22 cellular contexts compared by ENCODE assay signal in the genomic region with DNA sequence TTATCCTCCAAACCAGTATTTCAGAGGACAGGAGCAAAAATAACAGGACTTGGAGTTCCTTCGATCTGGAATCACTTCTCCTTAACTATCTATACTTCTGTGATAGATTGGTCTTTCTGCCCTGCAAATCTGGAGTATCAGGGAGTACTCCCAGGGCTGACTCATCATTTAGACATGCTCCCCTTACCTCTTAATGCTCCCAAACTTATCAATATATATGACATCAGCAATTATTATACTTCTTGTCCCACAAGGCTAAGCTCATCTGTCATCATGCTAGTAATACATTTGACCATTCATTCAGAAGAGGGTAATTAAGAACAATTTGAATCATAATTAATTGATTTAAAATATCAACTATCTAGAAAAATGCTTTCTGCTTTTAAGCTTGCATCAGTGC.
"Had no signal": no experiment of that assay in that cellular context is flagged by ENCODE, and none has a peak within 500 bp of the region (broad histone marks: within the 10 kb centered on the region; RNA-seq: fewer than 3 reads in every experiment).

No MANE protein-coding gene starts in this region.

- H3K27ac ChIP-seq: ascending aorta, SJSA1 had no signal

- H3K9me3 ChIP-seq: ascending aorta, SJSA1 had no signal

- ATAC-seq: activated T-helper 17 cell treated with anti-CD3 and anti-CD28 coated beads, Interleukin-2, amount 50 U/mL, for 72 hours had no signal

- H3K36me3 ChIP-seq: SJSA1 had no signal

- H3K4me1 ChIP-seq: ascending aorta had no signal

- DNase-seq: activated B cell treated with CpG ODN at 0.5 μM for 24 hours; activated CD4-positive, alpha-beta T cell treated with anti-CD3 and anti-CD28 coated beads for 1 hour; activated CD4-positive, alpha-beta T cell treated with anti-CD3 and anti-CD28 coated beads, Interleukin-2, amount 10 ng/mL, durations not matched to agents 24 days and 14 days; activated CD4-positive, alpha-beta T cell treated with anti-CD3 and anti-CD28 coated beads, Interleukin-2, amount 50 U/mL, for 48 hours; activated gamma-delta T cell; activated naive CD4-positive, alpha-beta T cell treated with anti-CD3 and anti-CD28 coated beads for 36 hours; activated naive CD8-positive, alpha-beta T cell treated with anti-CD3 and anti-CD28 coated beads, Interleukin-2, amount 10 ng/mL, durations not matched to agents 7 days and 5 days; activated T-cell treated with anti-CD3 and anti-CD28 coated beads, Interleukin-2, amount 50 U/mL, for 48 hours; amniotic stem cell; Kasumi-1; NCI-H1105 treated with DMSO at 0.1 percent for 48 hours; NCI-H1436 treated with DMSO at 0.1 percent for 48 hours; NCI-H187; NCI-H2081; NCI-H510A treated with DMSO at 0.1 percent for 48 hours; NCI-H69; SHP77; T-helper 9 cell had no signal

- H3K27me3 ChIP-seq: ascending aorta, SJSA1 had no signal

- FAIRE-seq: RCC 7860 had no signal

- H3K4me3 ChIP-seq: ascending aorta, SJSA1 had no signal
